Comparison of ENCODE assay signal across 10 cellular contexts in the genomic region with DNA sequence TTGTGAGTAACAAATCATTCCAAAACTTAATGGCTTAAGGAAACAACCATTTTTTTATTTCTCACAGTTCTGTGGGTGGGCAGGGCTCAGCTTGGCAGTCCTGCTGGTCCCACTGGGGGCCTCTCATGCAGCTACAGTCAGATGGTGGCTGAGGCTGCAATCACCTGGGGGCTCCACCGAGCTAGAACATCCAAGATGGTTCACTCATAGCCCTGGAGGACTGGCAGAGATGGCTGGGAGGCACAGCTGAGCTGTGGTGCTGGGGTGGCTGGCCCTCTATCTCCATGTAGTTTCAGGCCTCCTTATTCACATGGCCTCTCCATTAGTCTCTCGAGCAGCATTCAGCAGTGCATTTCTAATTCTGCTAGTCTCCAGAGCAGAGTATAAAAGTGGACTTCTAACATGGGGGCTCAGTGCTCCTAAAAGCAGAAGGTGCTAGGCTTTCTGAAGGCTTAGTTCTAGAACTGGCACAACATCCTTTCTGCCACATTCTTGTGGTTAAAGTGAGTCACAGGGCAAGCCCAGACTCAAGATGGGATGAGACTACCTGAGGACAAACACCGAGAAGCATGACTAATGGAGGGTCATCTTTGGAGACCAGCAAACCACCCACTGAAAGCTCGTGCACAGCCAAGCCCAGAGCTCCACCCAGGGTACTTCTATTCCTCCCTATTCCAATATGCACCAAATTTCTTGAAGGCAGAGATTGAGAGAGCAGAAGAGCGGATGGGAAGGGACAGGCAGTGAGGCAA. TPM values are rescaled to one million over a fixed set of nuclear protein-coding genes. Genes with fewer than 3 reads are reported as not detected.
A peak's percentile ranks its signal among the peaks of the same experiment; 100 is the strongest.
DNase-seq lines count a peak whose midpoint lies in the region; ATAC-seq, FAIRE-seq and TF ChIP-seq lines count a peak whose summit lies in the region.
"Had no signal": no experiment of that assay in that cellular context is flagged by ENCODE, and none has a peak within 500 bp of the region (broad histone marks: within the 10 kb centered on the region; RNA-seq: fewer than 3 reads in every experiment).

No MANE protein-coding gene starts in this region.

- H2BK15ac ChIP-seq in neuronal stem cell (ENCODE audit: low read length): peak overlapping the region; percentile 37

- RAD21 ChIA-PET in GM12878 (lab: Charles Lee; ENCODE audit: unreplicated experiment): interaction anchor here (0.6 kb wide), 1 partner anchor 65 kb away, joined by 3 read pairs; no protein-coding TSS in a partner anchor

- H3K79me1 ChIP-seq in neuronal stem cell (ENCODE audit: low read depth, low read length): no peaks in the 10 kb centered on the region

- no peaks in the 10 kb centered on the region for H3K79me2 ChIP-seq in GM12878 (ENCODE audit: control insufficient read depth, insufficient read depth, low read length)

- TF ChIP-seq POLR2A in GM12878 (IDR thresholded peaks at IDR 0.05; ENCODE audit: low read depth, low read length): no peak

- H2BK120ac ChIP-seq in neuronal stem cell (ENCODE audit: low read depth, low read length): no peak overlapping the region

- no peak overlapping the region for H2AFZ ChIP-seq in GM12878 (ENCODE audit: control insufficient read depth, low read depth, low read length)
- no peak overlapping the region for H2AFZ ChIP-seq in neuronal stem cell (ENCODE audit: low read length)

- no peak overlapping the region for H4K91ac ChIP-seq in neuronal stem cell (ENCODE audit: low read depth, low read length, poor library complexity)

- DNase-seq in GM12878 (ENCODE audit: low read depth, low spot score) (no peak), neuronal stem cell (ENCODE audit: low spot score) (no peak), cerebellar cortex (ENCODE audit: low spot score) (no peak), middle frontal gyrus (ENCODE audit: extremely low spot score, low spot score) (no peak)
- DNase-seq: spleen had no signal

- no peak for FAIRE-seq in GM12878 (lab: Jason Lieb, UNC)
- FAIRE-seq: GM18507 had no signal

- H3K4me3 ChIP-seq in GM12878 (no peak overlapping the region), neuronal stem cell (ENCODE audit: low read length in 2 of 2) (no peak overlapping the region)
- H3K4me3 ChIP-seq: spleen had no signal

- in situ Hi-C loops in GM12878 (cut with MboI): no loop called here

- no peak overlapping the region for H3K14ac ChIP-seq in neuronal stem cell (ENCODE audit: low read length)

- no peak overlapping the region for H4K8ac ChIP-seq in neuronal stem cell (ENCODE audit: low read depth, low read length)

- H3K18ac ChIP-seq in neuronal stem cell (ENCODE audit: low read length): no peak overlapping the region

- H2BK12ac ChIP-seq in neuronal stem cell (ENCODE audit: low read length): no peak overlapping the region

- H3K9ac ChIP-seq in GM12878 (ENCODE audit: control insufficient read depth, insufficient read depth, low read length): no peak overlapping the region
- no peak overlapping the region for H3K9ac ChIP-seq in neuronal stem cell (ENCODE audit: low read depth, low read length, poor library complexity)

- POLR2A ChIA-PET in GM12878 (lab: Charles Lee): no interaction called here

- no peaks in the 10 kb centered on the region for H3K9me3 ChIP-seq in GM12878 (replicated peaks; ENCODE audit: control insufficient read depth, insufficient read depth, low read length)
- H3K9me3 ChIP-seq in neuronal stem cell (replicated peaks in 1 of 2; ENCODE audit: control insufficient read depth in 2 of 2, insufficient read depth in 1 of 2, low read depth in 1 of 2, low read length in 2 of 2): no peaks in the 10 kb centered on the region
- H3K9me3 ChIP-seq: spleen had no signal

- no peaks in the 10 kb centered on the region for H4K20me1 ChIP-seq in GM12878 (ENCODE audit: control insufficient read depth, insufficient read depth)

- WGBS in GM12878 (ENCODE audit: insufficient coverage, insufficient replicate concordance, low lambda C conversion rate, missing lambda C conversion rate): 7% methylated on average over 5 of the region's 5 CpGs
- WGBS in neuronal stem cell (ENCODE audit: extremely low coverage in 2 of 2, insufficient read length in 2 of 2, insufficient replicate concordance in 1 of 2), 2 donors: no CpG with 5 or more reads among the region's 5 CpGs

- CTCF ChIA-PET in GM12878 (lab: Yijun Ruan, JAX): interaction anchor here (0.7 to 0.9 kb wide), 4 partner anchors 26 to 76 kb away, joined by 3 to 4 read pairs (median 4); partner anchors contain the start of gene OXTR

- TF ChIP-seq CTCF in GM12878 (IDR thresholded peaks at IDR 0.05 in 2 of 3, conservative IDR thresholded peaks at IDR 0.05 in 1 of 3; ENCODE audit: control insufficient read depth in 2 of 3, extremely low read depth in 1 of 3, insufficient read depth in 1 of 3, low read depth in 3 of 3, low read length in 3 of 3): no peak

- H3K27ac ChIP-seq in GM12878 (ENCODE audit: control insufficient read depth, insufficient read depth): no peak overlapping the region
- H3K27ac ChIP-seq in neuronal stem cell (replicated peaks; ENCODE audit: low read length): no peak overlapping the region
- H3K27ac ChIP-seq: spleen had no signal

- H3K27me3 ChIP-seq in GM12878 (replicated peaks in 1 of 2; ENCODE audit: control insufficient read depth in 2 of 2, insufficient read depth in 2 of 2, low read length in 1 of 2) (0 out of 4 replicates have a peak, but pooled peaks cover 0 to 2% of the 10 kb centered on the region in 2 experiments), neuronal stem cell (ENCODE audit: control insufficient read depth in 3 of 3, insufficient read depth in 3 of 3, low read depth in 1 of 3, low read length in 3 of 3) (no peaks in the 10 kb centered on the region)

- H2BK5ac ChIP-seq in neuronal stem cell (ENCODE audit: low read length): no peak overlapping the region

- H3K4me1 ChIP-seq in GM12878 (ENCODE audit: control insufficient read depth, insufficient read depth, low read length) (no peaks in the 10 kb centered on the region), neuronal stem cell (ENCODE audit: control insufficient read depth in 2 of 2, insufficient read depth in 1 of 2, low read depth in 1 of 2, low read length in 2 of 2) (peaks cover 11 to 18% of the 10 kb centered on the region in 2 donors)

- no peak overlapping the region for H3K4ac ChIP-seq in neuronal stem cell (ENCODE audit: low read length)

- H3K36me3 ChIP-seq in GM12878 (ENCODE audit: control insufficient read depth in 2 of 2, insufficient read depth in 2 of 2, low read length in 1 of 2): no peaks in the 10 kb centered on the region
- H3K36me3 ChIP-seq in neuronal stem cell (replicated peaks in 1 of 2; ENCODE audit: control insufficient read depth in 2 of 2, insufficient read depth in 2 of 2, low read length in 2 of 2): no peaks in the 10 kb centered on the region
- H3K36me3 ChIP-seq: spleen had no signal

- no peak for TF ChIP-seq EP300 in GM12878 (IDR thresholded peaks at IDR 0.05; ENCODE audit: borderline replicate concordance in 1 of 2, control insufficient read depth in 1 of 2, low read depth in 2 of 2, low read length in 2 of 2)

- H3K4me2 ChIP-seq in GM12878 (ENCODE audit: control insufficient read depth, insufficient read depth): no peak overlapping the region
- no peak overlapping the region for H3K4me2 ChIP-seq in neuronal stem cell (ENCODE audit: insufficient read depth, low read length, poor library complexity, severe bottlenecking)

- no peak overlapping the region for H3K23ac ChIP-seq in neuronal stem cell (ENCODE audit: low read depth, low read length, poor library complexity)

- no peak for TF ChIP-seq RAD21 in GM12878 (IDR thresholded peaks at IDR 0.05; ENCODE audit: insufficient read depth, low read depth, low read length)

- SMC1A ChIA-PET in GM12878 (lab: Charles Lee; ENCODE audit: uncharacterized antibody, unreplicated experiment): interaction anchor here (1.2 kb wide), 1 partner anchor 8 kb away, joined by 3 read pairs; no protein-coding TSS in a partner anchor

- BruUV-seq in GM12878 (replicated peaks; lab: Mats Ljungman, UMichigan): no TSS peak

- H2AK5ac ChIP-seq in neuronal stem cell (ENCODE audit: low read depth, low read length): peak overlapping the region; percentile 41

- intact Hi-C loops in GM12878 (cut with micrococcal nuclease; ENCODE audit: unreplicated experiment): no loop called here

- ATAC-seq in GM18511 (IDR thresholded peaks at IDR 0.05; ENCODE audit: unreplicated experiment) (peak; percentile 85), HG03439 (IDR thresholded peaks at IDR 0.05; ENCODE audit: unreplicated experiment) (peak; percentile 59), GM12878 (peak; percentile 47), GM21528 (IDR thresholded peaks at IDR 0.05; ENCODE audit: low FRiP score, unreplicated experiment) (no peak)

RNA-seq across cellular contexts. Expression of gene CAV3, which starts 6.3 kb away (rescaled TPM):
- not detected in 2 replicates for total RNA-seq in GM12878 (2013; cell fraction: nucleolus; rRNA removed)
- total RNA-seq in GM12878 (2014; rRNA removed) (not detected in 2 replicates), GM12878 (2014; rRNA removed; fragmentation: Illumina TruSeq; extraction: Trizol) (not detected in 2 replicates), GM12878 (2021) (not detected in 2 replicates)
- not detected for polyA plus RNA-seq in GM12878 (2011; ENCODE audit: low read depth)
- polyA plus RNA-seq in GM12878 (2011; rRNA removed) (not detected in 2 replicates), GM12878 (2014; fragmentation: Illumina TruSeq; extraction: Trizol) (not detected in 2 replicates), GM12878 (2014; fragmentation: Nextera tagmentation; extraction: Ambion mirVana) (not detected), GM12878 (2014; rRNA removed) (not detected in 2 replicates), GM12878 (2016; fragmentation: Nextera tagmentation; extraction: Ambion mirVana) (not detected)
- not detected in 2 replicates for polyA plus RNA-seq in GM12878 (2011; cell fraction: cytosol; rRNA removed)
- not detected in 2 replicates for polyA plus RNA-seq in GM12878 (2011; cell fraction: nucleus; rRNA removed)
- polyA plus RNA-seq in GM12878 (2012): not detected in 2 replicates
- not detected in 2 replicates for polyA minus RNA-seq in GM12878 (2011; rRNA and poly(A)+ RNA removed)
- not detected in 2 replicates for polyA minus RNA-seq in GM12878 (2011; cell fraction: cytosol; rRNA and poly(A)+ RNA removed)
- polyA minus RNA-seq in GM12878 (2011; cell fraction: nucleus; rRNA and poly(A)+ RNA removed): not detected in 2 replicates
- polyA plus RNA-seq in neuronal stem cell (2013, experiment 1 of 2): 0.03 TPM
- 0.04 TPM for polyA plus RNA-seq in neuronal stem cell (2013, experiment 2 of 2)
- total RNA-seq: spleen, temporal lobe had no signal

RNA-seq across cellular contexts. Expression of gene OXTR, which starts 29.5 kb away (rescaled TPM):
- 18.3 and 21.0 TPM in 2 replicates for total RNA-seq in GM12878 (2013; cell fraction: nucleolus; rRNA removed)
- total RNA-seq in GM12878 (2014; rRNA removed) (3.1 and 3.5 TPM in 2 replicates), GM12878 (2014; rRNA removed; fragmentation: Illumina TruSeq; extraction: Trizol) (2.1 and 2.5 TPM in 2 replicates), GM12878 (2021) (3.9 and 5.0 TPM in 2 replicates)
- polyA plus RNA-seq in GM12878 (2011; ENCODE audit: low read depth): 1.5 TPM
- polyA plus RNA-seq in GM12878 (2011; rRNA removed) (5.3 and 5.9 TPM in 2 replicates), GM12878 (2014; fragmentation: Illumina TruSeq; extraction: Trizol) (2.4 and 4.1 TPM in 2 replicates), GM12878 (2014; fragmentation: Nextera tagmentation; extraction: Ambion mirVana) (1 to 10 TPM in 1 of 2 experiments, under 1 TPM in 1; 0.43 to 1.2 TPM), GM12878 (2014; rRNA removed) (1.9 and 2.8 TPM in 2 replicates), GM12878 (2016; fragmentation: Nextera tagmentation; extraction: Ambion mirVana) (1 to 10 TPM; 2.6 to 2.8 TPM)
- 4.4 and 5.8 TPM in 2 replicates for polyA plus RNA-seq in GM12878 (2011; cell fraction: cytosol; rRNA removed)
- 8.6 and 10.9 TPM in 2 replicates for polyA plus RNA-seq in GM12878 (2011; cell fraction: nucleus; rRNA removed)
- polyA plus RNA-seq in GM12878 (2012): 3.3 and 3.5 TPM in 2 replicates
- 7.4 and 8.3 TPM in 2 replicates for polyA minus RNA-seq in GM12878 (2011; rRNA and poly(A)+ RNA removed)
- polyA minus RNA-seq in GM12878 (2011; cell fraction: cytosol; rRNA and poly(A)+ RNA removed): 4.7 and 6.8 TPM in 2 replicates
- 9.3 and 14.8 TPM in 2 replicates for polyA minus RNA-seq in GM12878 (2011; cell fraction: nucleus; rRNA and poly(A)+ RNA removed)
- polyA plus RNA-seq in neuronal stem cell (2013, experiment 1 of 2): 0.73 TPM
- 0.69 TPM for polyA plus RNA-seq in neuronal stem cell (2013, experiment 2 of 2)
